Comparison of ENCODE assay signal across 1 cellular context in genomic region chr5:141968914-141969608, GRCh38.
TF ChIP-seq lines count a peak whose summit lies in the region.

TSS of gene RNF14 (plus strand) at chr5:141969105. CDS start at chr5:141973589, 4,484 bp downstream.

TF ChIP-seq in GM12878, 131 proteins besides CTCF, POLR2A, EP300 and RAD21 (continued from another document and continues in another):
- TF ChIP-seq HDAC6 (IDR thresholded peaks at IDR 0.05; ENCODE audit: unreplicated experiment) (no peak), ZNF687 (IDR thresholded peaks at IDR 0.05) (peak; percentile 60), POLR2AphosphoS5 (IDR thresholded peaks at IDR 0.05; ENCODE audit: low read length) (peak; percentile 89), CREM (IDR thresholded peaks at IDR 0.05; ENCODE audit: low read depth) (peak; percentile 43), ATF2 (IDR thresholded peaks at IDR 0.05; ENCODE audit: low read length) (no peak), ASH2L (IDR thresholded peaks at IDR 0.05; ENCODE audit: borderline replicate concordance, low read depth) (no peak), FOXK2 (IDR thresholded peaks at IDR 0.05) (no peak), HCFC1 (IDR thresholded peaks at IDR 0.05; ENCODE audit: low read length) (peak; percentile 34; the same call in 1 of the 2 replicates), RB1 (IDR thresholded peaks at IDR 0.05; ENCODE audit: borderline replicate concordance) (peak; percentile 33; the same call in 1 of the 2 replicates), DPF2 (IDR thresholded peaks at IDR 0.05) (peak; percentile 57; the same call in 1 of the 2 replicates), POLR2AphosphoS2 (IDR thresholded peaks at IDR 0.05; ENCODE audit: low read depth, low read length) (peak; percentile 35; the same call in 1 of the 2 replicates), PAX5 (IDR thresholded peaks at IDR 0.05; ENCODE audit: borderline replicate concordance, low read depth, low read length) (no peak), IRF3 (IDR thresholded peaks at IDR 0.05) (no peak), TCF3 (IDR thresholded peaks at IDR 0.05; ENCODE audit: borderline replicate concordance, insufficient read depth, low read depth, low read length) (peak; percentile 21; the same call in 1 of the 2 replicates), ZZZ3 (IDR thresholded peaks at IDR 0.05; ENCODE audit: control insufficient read depth, insufficient read length, low read depth) (no peak), ZNF622 (IDR thresholded peaks at IDR 0.05) (no peak), EZH2 (IDR thresholded peaks at IDR 0.05; ENCODE audit: borderline replicate concordance, control insufficient read depth, low read depth, low read length) (no peak), MXI1 (IDR thresholded peaks at IDR 0.05; ENCODE audit: low read depth, low read length) (peak; percentile 60; the same call in 1 of the 2 replicates), CBX5 (IDR thresholded peaks at IDR 0.05; ENCODE audit: low read depth) (no peak), BCL11A (IDR thresholded peaks at IDR 0.05; ENCODE audit: low read depth, low read length) (no peak), CBFB (IDR thresholded peaks at IDR 0.05; ENCODE audit: low read depth) (peak; percentile 77; the same call in 1 of the 2 replicates), YBX1 (IDR thresholded peaks at IDR 0.05) (no peak), KLF5 (IDR thresholded peaks at IDR 0.05; ENCODE audit: partially characterized antibody) (peak; percentile 64), RUNX3 (IDR thresholded peaks at IDR 0.05; ENCODE audit: low read length) (peak; percentile 59), CHD2 (IDR thresholded peaks at IDR 0.05; ENCODE audit: borderline replicate concordance, low read depth, low read length) (0 out of 2 replicates have a peak, but pooled peaks have one; percentile 19), ATF3 (IDR thresholded peaks at IDR 0.05; ENCODE audit: borderline replicate concordance, extremely low read depth, low read depth, low read length) (no peak), CEBPZ (IDR thresholded peaks at IDR 0.05; ENCODE audit: low read depth, low read length) (no peak), FOS (IDR thresholded peaks at IDR 0.05; ENCODE audit: borderline replicate concordance, extremely low read depth, insufficient read length) (no peak), ZNF24 (IDR thresholded peaks at IDR 0.05) (no peak), SPI1 (IDR thresholded peaks at IDR 0.05; ENCODE audit: borderline replicate concordance, insufficient read depth, low read depth, low read length) (no peak), RELB (IDR thresholded peaks at IDR 0.05; ENCODE audit: low read depth) (peak; percentile 76), SMC3 (IDR thresholded peaks at IDR 0.05; ENCODE audit: borderline replicate concordance, low read length) (peak; percentile 16; the same call in 1 of the 2 replicates), BACH1 (IDR thresholded peaks at IDR 0.05; ENCODE audit: borderline replicate concordance) (0 out of 2 replicates have a peak, but pooled peaks have one; percentile 59), E4F1 (IDR thresholded peaks at IDR 0.05; ENCODE audit: borderline replicate concordance, partially characterized antibody) (peak; percentile 67), SMAD5 (IDR thresholded peaks at IDR 0.05; ENCODE audit: low read depth) (peak; percentile 93; the same call in 1 of the 2 replicates), NKRF (conservative IDR thresholded peaks at IDR 0.05) (peak; percentile 62), LARP7 (IDR thresholded peaks at IDR 0.05) (peak; percentile 84), KDM1A (IDR thresholded peaks at IDR 0.05; ENCODE audit: borderline replicate concordance) (no peak), SRF (IDR thresholded peaks at IDR 0.05; ENCODE audit: low read depth in 2 of 2, low read length in 2 of 2) (no peak), REST (IDR thresholded peaks at IDR 0.05; ENCODE audit: low read depth, low read length) (no peak; the same call in 1 of the 2 replicates)
